In genomic region chr4:176422511-176422910, GRCh38 we compare ENCODE assay signal across 26 cellular contexts.
DNase-seq lines count a peak whose midpoint lies in the region; ATAC-seq and TF ChIP-seq lines count a peak whose summit lies in the region.
"Had no signal": no experiment of that assay in that cellular context is flagged by ENCODE, and none has a peak within 500 bp of the region (broad histone marks: within the 10 kb centered on the region; RNA-seq: fewer than 3 reads in every experiment).

No MANE protein-coding gene starts in this region.

- no peaks in the 10 kb centered on the region for H3K27me3 Mint-ChIP-seq in activated CD8-positive, alpha-beta T cell treated with anti-CD3 and anti-CD28 coated beads, Interleukin-2, amount 10 ng/mL, durations not matched to agents 7 days and 5 days (ENCODE audit: low read depth)
- H3K27me3 Mint-ChIP-seq: CD4-positive, CD25-positive, alpha-beta regulatory T cell had no signal

- H3K9ac ChIP-seq in PC-3 (ENCODE audit: low read length) (no peak overlapping the region), neuronal stem cell (ENCODE audit: low read depth, low read length, poor library complexity) (no peak overlapping the region)

- no peaks in the 10 kb centered on the region for H3K79me2 ChIP-seq in PC-3 (ENCODE audit: low read length)

- H3K27ac Mint-ChIP-seq in activated CD8-positive, alpha-beta T cell treated with anti-CD3 and anti-CD28 coated beads, Interleukin-2, amount 10 ng/mL, durations not matched to agents 7 days and 5 days, result no peak overlapping the region
- H3K27ac Mint-ChIP-seq: CD4-positive, CD25-positive, alpha-beta regulatory T cell had no signal

- H3K4ac ChIP-seq in neuronal stem cell (ENCODE audit: low read length), result no peak overlapping the region

- no peak overlapping the region for H2AK5ac ChIP-seq in neuronal stem cell (ENCODE audit: low read depth, low read length)

- no peak overlapping the region for H4K91ac ChIP-seq in neuronal stem cell (ENCODE audit: low read depth, low read length, poor library complexity)

- BruUV-seq in PC-3 (replicated peaks; lab: Mats Ljungman, UMichigan), result no TSS peak

- H3K4me1 ChIP-seq in PC-3 (ENCODE audit: insufficient read depth, low read length) (peaks cover 24% of the 10 kb centered on the region), neuronal stem cell (ENCODE audit: control insufficient read depth in 2 of 2, insufficient read depth in 1 of 2, low read depth in 1 of 2, low read length in 2 of 2) (peaks cover 3 to 9% of the 10 kb centered on the region in 2 donors)

- no peak for TF ChIP-seq CTCF in PC-3 (conservative IDR thresholded peaks at IDR 0.05; ENCODE audit: low read depth, low read length)

- H2BK5ac ChIP-seq in neuronal stem cell (ENCODE audit: low read length), result no peak overlapping the region

- no peak for DNase-seq in PC-3
- peak; percentile 22 for DNase-seq in globus pallidus (ENCODE audit: low spot score)
- DNase-seq in neuronal stem cell (ENCODE audit: low spot score), result no peak
- no peak for DNase-seq in COLO829 (ENCODE audit: low spot score)
- DNase-seq in DMS153 treated with DMSO at 0.1 percent for 48 hours (lab: John Stamatoyannopoulos, UW; ENCODE audit: unreplicated experiment), result no peak
- no peak for DNase-seq in stimulated activated CD4-positive, alpha-beta T cell treated with anti-CD3 and anti-CD28 coated beads, Interleukin-12 subunit alpha, Interleukin-12 subunit beta, amount 100 ng/mL, for 4 hours
- DNase-seq in activated CD8-positive, alpha-beta T cell treated with anti-CD3 and anti-CD28 coated beads, Interleukin-2, amount 10 ng/mL, durations not matched to agents 7 days and 5 days, result no peak
- DNase-seq: CD4-positive, CD25-positive, alpha-beta regulatory T cell; GDM1; Kasumi-1; MV-4-11; NCI-H1105 treated with DMSO at 0.1 percent for 48 hours; NCI-H146; NCI-H1930; NCI-H446; NCI-H524 treated with DMSO at 0.1 percent for 48 hours; NCI-H774; SHP77 treated with DMSO at 0.1 percent for 48 hours had no signal

- intact Hi-C loops in PC-3 (cut with micrococcal nuclease), result no loop called here

- H3K9me3 Mint-ChIP-seq in activated CD8-positive, alpha-beta T cell treated with anti-CD3 and anti-CD28 coated beads, Interleukin-2, amount 10 ng/mL, durations not matched to agents 7 days and 5 days (ENCODE audit: insufficient read depth), result no peaks in the 10 kb centered on the region

- H2BK12ac ChIP-seq in neuronal stem cell (ENCODE audit: low read length), result no peak overlapping the region

- H3K4me3 Mint-ChIP-seq in activated CD8-positive, alpha-beta T cell treated with anti-CD3 and anti-CD28 coated beads, Interleukin-2, amount 10 ng/mL, durations not matched to agents 7 days and 5 days, result no peak overlapping the region

- no peaks in the 10 kb centered on the region for H3K36me3 ChIP-seq in PC-3 (ENCODE audit: low read depth, low read length)
- no peaks in the 10 kb centered on the region for H3K36me3 ChIP-seq in neuronal stem cell (replicated peaks in 1 of 2; ENCODE audit: control insufficient read depth in 2 of 2, insufficient read depth in 2 of 2, low read length in 2 of 2)

- H2BK120ac ChIP-seq in neuronal stem cell (ENCODE audit: low read depth, low read length), result no peak overlapping the region

- H4K20me1 ChIP-seq in PC-3 (ENCODE audit: low read length), result no peaks in the 10 kb centered on the region

- H3K36me3 Mint-ChIP-seq in activated CD8-positive, alpha-beta T cell treated with anti-CD3 and anti-CD28 coated beads, Interleukin-2, amount 10 ng/mL, durations not matched to agents 7 days and 5 days (ENCODE audit: low read depth), result no peaks in the 10 kb centered on the region
- H3K36me3 Mint-ChIP-seq: CD4-positive, CD25-positive, alpha-beta regulatory T cell had no signal

- H3K18ac ChIP-seq in neuronal stem cell (ENCODE audit: low read length), result no peak overlapping the region

- WGBS in neuronal stem cell (ENCODE audit: extremely low coverage in 2 of 2, insufficient read length in 2 of 2, insufficient replicate concordance in 1 of 2), 2 donors, result no CpG with 5 or more reads among the region's 4 CpGs

- H3K4me2 ChIP-seq in PC-3 (ENCODE audit: low read length) (0 out of 2 replicates have a peak overlapping the region, but pooled peaks have one; percentile 1), neuronal stem cell (ENCODE audit: insufficient read depth, low read length, poor library complexity, severe bottlenecking) (no peak overlapping the region)

- POLR2A ChIA-PET in PC-3 (lab: Charles Lee; ENCODE audit: unreplicated experiment), result no interaction called here
- POLR2A ChIA-PET in activated CD8-positive, alpha-beta T cell treated with anti-CD3 and anti-CD28 coated beads, Interleukin-2, amount 10 ng/mL, durations not matched to agents 7 days and 5 days (lab: Charles Lee), result no interaction called here

- H3K4me3 ChIP-seq in PC-3 (ENCODE audit: low read length) (no peak overlapping the region), neuronal stem cell (ENCODE audit: low read length in 2 of 2) (no peak overlapping the region)
- H3K4me3 ChIP-seq: GM12878, K562, SK-N-MC had no signal

- H3K9me3 ChIP-seq in PC-3 (ENCODE audit: low read length), result no peaks in the 10 kb centered on the region
- no peaks in the 10 kb centered on the region for H3K9me3 ChIP-seq in neuronal stem cell (replicated peaks in 1 of 2; ENCODE audit: control insufficient read depth in 2 of 2, insufficient read depth in 1 of 2, low read depth in 1 of 2, low read length in 2 of 2)

- H2AFZ ChIP-seq in PC-3 (ENCODE audit: low read length), result no peak overlapping the region
- peak overlapping the region; percentile 21 for H2AFZ ChIP-seq in neuronal stem cell (ENCODE audit: low read length)

- no peaks in the 10 kb centered on the region for H3K4me1 Mint-ChIP-seq in activated CD8-positive, alpha-beta T cell treated with anti-CD3 and anti-CD28 coated beads, Interleukin-2, amount 10 ng/mL, durations not matched to agents 7 days and 5 days (ENCODE audit: low read depth)
- H3K4me1 Mint-ChIP-seq: CD4-positive, CD25-positive, alpha-beta regulatory T cell had no signal

- no peak overlapping the region for H2BK15ac ChIP-seq in neuronal stem cell (ENCODE audit: low read length)

- H3K27ac ChIP-seq in PC-3 (ENCODE audit: low read length), result no peak overlapping the region
- H3K27ac ChIP-seq in neuronal stem cell (replicated peaks; ENCODE audit: low read length), result no peak overlapping the region
- H3K27ac ChIP-seq: HL-60, SK-N-MC had no signal

- no peak overlapping the region for H3K23ac ChIP-seq in neuronal stem cell (ENCODE audit: low read depth, low read length, poor library complexity)

- no peak overlapping the region for H3K14ac ChIP-seq in neuronal stem cell (ENCODE audit: low read length)

- CTCF ChIA-PET in PC-3 (lab: Charles Lee), result no interaction called here
- CTCF ChIA-PET in activated CD8-positive, alpha-beta T cell treated with anti-CD3 and anti-CD28 coated beads, Interleukin-2, amount 10 ng/mL, durations not matched to agents 7 days and 5 days (lab: Charles Lee), result no interaction called here

- ATAC-seq in GM18867 (IDR thresholded peaks at IDR 0.05; ENCODE audit: unreplicated experiment), result peak; percentile 42
- no peak for ATAC-seq in PC-3
- no peak for ATAC-seq in activated CD8-positive, alpha-beta T cell treated with anti-CD3 and anti-CD28 coated beads, Interleukin-2, amount 10 ng/mL, durations not matched to agents 7 days and 5 days
- ATAC-seq: GM12878, HCT116, HepG2, K562, Panc1 had no signal

- no peak overlapping the region for H4K8ac ChIP-seq in neuronal stem cell (ENCODE audit: low read depth, low read length)

- H3K9me2 ChIP-seq in PC-3 (replicated peaks; ENCODE audit: low read length), result no peaks in the 10 kb centered on the region

- H3K79me1 ChIP-seq in neuronal stem cell (ENCODE audit: low read depth, low read length), result no peaks in the 10 kb centered on the region

- H3F3A ChIP-seq in PC-3 (ENCODE audit: low read length, unreplicated experiment), result no peaks in the 10 kb centered on the region

- H3K27me3 ChIP-seq in PC-3 (ENCODE audit: low read length) (no peaks in the 10 kb centered on the region), neuronal stem cell (ENCODE audit: control insufficient read depth in 3 of 3, insufficient read depth in 3 of 3, low read depth in 1 of 3, low read length in 3 of 3) (no peaks in the 10 kb centered on the region)
